ENCODE assay signal across 1 cellular context in genomic region chr7:156012412-156012811, GRCh38.
TF ChIP-seq lines count a peak whose summit lies in the region.

No MANE protein-coding gene starts in this region.

TF ChIP-seq in HEK293, 187 proteins besides CTCF, POLR2A, EP300 and RAD21 (continued from another document):
- TF ChIP-seq, protein P1, sequence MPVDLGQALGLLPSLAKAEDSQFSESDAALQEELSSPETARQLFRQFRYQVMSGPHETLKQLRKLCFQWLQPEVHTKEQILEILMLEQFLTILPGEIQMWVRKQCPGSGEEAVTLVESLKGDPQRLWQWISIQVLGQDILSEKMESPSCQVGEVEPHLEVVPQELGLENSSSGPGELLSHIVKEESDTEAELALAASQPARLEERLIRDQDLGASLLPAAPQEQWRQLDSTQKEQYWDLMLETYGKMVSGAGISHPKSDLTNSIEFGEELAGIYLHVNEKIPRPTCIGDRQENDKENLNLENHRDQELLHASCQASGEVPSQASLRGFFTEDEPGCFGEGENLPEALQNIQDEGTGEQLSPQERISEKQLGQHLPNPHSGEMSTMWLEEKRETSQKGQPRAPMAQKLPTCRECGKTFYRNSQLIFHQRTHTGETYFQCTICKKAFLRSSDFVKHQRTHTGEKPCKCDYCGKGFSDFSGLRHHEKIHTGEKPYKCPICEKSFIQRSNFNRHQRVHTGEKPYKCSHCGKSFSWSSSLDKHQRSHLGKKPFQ (tag by site-specific recombination; IDR thresholded peaks at IDR 0.05): no peak
- no peak for TF ChIP-seq ZNF48 (tag by site-specific recombination; IDR thresholded peaks at IDR 0.05)
- TF ChIP-seq ZNF423 (tag by site-specific recombination; IDR thresholded peaks at IDR 0.05): no peak
- no peak for TF ChIP-seq ZNF548 (tag by site-specific recombination; IDR thresholded peaks at IDR 0.05)
- no peak for TF ChIP-seq ZNF768 (tag by site-specific recombination; IDR thresholded peaks at IDR 0.05)
- TF ChIP-seq ZNF596 (tag by site-specific recombination; IDR thresholded peaks at IDR 0.05): no peak
- no peak for TF ChIP-seq ZFP41 (tag by site-specific recombination; IDR thresholded peaks at IDR 0.05; ENCODE audit: borderline replicate concordance)
- TF ChIP-seq ZBTB21 (tag by site-specific recombination; IDR thresholded peaks at IDR 0.05): peak; percentile 38; the same call in 1 of the 2 replicates
- no peak for TF ChIP-seq ZNF335 (tag by site-specific recombination; conservative IDR thresholded peaks at IDR 0.05)
- TF ChIP-seq ATF2 (tag by site-specific recombination; IDR thresholded peaks at IDR 0.05; ENCODE audit: low read depth): peak; percentile 50
TF ChIP-seq in HEK293: peak in this region for 3.
